ENCODE assay signal across 1 cellular context in the genomic region with DNA sequence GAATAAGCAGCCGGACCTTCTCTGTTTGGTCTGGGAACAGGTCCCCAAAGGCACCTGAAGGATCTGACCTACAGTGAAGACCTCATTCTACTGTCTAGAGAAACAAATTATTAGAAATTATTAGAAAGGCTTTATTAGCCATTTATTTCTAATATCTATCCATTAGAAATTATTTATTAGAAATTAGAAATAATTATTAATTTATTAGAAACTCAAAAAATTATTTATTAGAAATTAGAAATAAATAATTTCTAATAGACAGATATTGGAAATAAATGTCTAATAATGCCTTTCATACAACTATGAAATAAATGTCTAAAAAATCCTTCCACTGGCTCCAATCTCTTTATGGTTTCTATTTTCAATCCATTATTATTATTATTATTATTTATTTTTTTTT.
TF ChIP-seq lines count a peak whose summit lies in the region.

No MANE protein-coding gene starts in this region.

TF ChIP-seq in GM23338, 12 proteins besides CTCF, POLR2A, EP300 and RAD21 (continued from another document):
- TF ChIP-seq, protein P1, sequence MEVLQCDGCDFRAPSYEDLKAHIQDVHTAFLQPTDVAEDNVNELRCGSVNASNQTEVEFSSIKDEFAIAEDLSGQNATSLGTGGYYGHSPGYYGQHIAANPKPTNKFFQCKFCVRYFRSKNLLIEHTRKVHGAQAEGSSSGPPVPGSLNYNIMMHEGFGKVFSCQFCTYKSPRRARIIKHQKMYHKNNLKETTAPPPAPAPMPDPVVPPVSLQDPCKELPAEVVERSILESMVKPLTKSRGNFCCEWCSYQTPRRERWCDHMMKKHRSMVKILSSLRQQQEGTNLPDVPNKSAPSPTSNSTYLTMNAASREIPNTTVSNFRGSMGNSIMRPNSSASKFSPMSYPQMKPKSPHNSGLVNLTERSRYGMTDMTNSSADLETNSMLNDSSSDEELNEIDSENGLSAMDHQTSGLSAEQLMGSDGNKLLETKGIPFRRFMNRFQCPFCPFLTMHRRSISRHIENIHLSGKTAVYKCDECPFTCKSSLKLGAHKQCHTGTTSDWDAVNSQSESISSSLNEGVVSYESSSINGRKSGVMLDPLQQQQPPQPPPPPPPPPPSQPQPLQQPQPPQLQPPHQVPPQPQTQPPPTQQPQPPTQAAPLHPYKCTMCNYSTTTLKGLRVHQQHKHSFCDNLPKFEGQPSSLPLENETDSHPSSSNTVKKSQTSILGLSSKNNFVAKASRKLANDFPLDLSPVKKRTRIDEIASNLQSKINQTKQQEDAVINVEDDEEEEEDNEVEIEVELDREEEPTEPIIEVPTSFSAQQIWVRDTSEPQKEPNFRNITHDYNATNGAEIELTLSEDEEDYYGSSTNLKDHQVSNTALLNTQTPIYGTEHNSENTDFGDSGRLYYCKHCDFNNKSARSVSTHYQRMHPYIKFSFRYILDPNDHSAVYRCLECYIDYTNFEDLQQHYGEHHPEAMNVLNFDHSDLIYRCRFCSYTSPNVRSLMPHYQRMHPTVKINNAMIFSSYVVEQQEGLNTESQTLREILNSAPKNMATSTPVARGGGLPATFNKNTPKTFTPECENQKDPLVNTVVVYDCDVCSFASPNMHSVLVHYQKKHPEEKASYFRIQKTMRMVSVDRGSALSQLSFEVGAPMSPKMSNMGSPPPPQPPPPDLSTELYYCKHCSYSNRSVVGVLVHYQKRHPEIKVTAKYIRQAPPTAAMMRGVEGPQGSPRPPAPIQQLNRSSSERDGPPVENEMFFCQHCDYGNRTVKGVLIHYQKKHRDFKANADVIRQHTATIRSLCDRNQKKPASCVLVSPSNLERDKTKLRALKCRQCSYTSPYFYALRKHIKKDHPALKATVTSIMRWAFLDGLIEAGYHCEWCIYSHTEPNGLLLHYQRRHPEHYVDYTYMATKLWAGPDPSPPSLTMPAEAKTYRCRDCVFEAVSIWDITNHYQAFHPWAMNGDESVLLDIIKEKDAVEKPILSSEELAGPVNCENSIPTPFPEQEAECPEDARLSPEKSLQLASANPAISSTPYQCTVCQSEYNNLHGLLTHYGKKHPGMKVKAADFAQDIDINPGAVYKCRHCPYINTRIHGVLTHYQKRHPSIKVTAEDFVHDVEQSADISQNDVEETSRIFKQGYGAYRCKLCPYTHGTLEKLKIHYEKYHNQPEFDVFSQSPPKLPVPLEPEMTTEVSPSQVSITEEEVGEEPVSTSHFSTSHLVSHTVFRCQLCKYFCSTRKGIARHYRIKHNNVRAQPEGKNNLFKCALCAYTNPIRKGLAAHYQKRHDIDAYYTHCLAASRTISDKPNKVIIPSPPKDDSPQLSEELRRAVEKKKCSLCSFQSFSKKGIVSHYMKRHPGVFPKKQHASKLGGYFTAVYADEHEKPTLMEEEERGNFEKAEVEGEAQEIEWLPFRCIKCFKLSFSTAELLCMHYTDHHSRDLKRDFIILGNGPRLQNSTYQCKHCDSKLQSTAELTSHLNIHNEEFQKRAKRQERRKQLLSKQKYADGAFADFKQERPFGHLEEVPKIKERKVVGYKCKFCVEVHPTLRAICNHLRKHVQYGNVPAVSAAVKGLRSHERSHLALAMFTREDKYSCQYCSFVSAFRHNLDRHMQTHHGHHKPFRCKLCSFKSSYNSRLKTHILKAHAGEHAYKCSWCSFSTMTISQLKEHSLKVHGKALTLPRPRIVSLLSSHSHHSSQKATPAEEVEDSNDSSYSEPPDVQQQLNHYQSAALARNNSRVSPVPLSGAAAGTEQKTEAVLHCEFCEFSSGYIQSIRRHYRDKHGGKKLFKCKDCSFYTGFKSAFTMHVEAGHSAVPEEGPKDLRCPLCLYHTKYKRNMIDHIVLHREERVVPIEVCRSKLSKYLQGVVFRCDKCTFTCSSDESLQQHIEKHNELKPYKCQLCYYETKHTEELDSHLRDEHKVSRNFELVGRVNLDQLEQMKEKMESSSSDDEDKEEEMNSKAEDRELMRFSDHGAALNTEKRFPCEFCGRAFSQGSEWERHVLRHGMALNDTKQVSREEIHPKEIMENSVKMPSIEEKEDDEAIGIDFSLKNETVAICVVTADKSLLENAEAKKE (CRISPR knock-in tag; IDR thresholded peaks at IDR 0.05) = no peak
- TF ChIP-seq EZH2 (IDR thresholded peaks at IDR 0.05; ENCODE audit: low read depth, unreplicated experiment) (no peak), ZNF114 (CRISPR knock-in tag; IDR thresholded peaks at IDR 0.05) (no peak)
- TF ChIP-seq, protein P2, sequence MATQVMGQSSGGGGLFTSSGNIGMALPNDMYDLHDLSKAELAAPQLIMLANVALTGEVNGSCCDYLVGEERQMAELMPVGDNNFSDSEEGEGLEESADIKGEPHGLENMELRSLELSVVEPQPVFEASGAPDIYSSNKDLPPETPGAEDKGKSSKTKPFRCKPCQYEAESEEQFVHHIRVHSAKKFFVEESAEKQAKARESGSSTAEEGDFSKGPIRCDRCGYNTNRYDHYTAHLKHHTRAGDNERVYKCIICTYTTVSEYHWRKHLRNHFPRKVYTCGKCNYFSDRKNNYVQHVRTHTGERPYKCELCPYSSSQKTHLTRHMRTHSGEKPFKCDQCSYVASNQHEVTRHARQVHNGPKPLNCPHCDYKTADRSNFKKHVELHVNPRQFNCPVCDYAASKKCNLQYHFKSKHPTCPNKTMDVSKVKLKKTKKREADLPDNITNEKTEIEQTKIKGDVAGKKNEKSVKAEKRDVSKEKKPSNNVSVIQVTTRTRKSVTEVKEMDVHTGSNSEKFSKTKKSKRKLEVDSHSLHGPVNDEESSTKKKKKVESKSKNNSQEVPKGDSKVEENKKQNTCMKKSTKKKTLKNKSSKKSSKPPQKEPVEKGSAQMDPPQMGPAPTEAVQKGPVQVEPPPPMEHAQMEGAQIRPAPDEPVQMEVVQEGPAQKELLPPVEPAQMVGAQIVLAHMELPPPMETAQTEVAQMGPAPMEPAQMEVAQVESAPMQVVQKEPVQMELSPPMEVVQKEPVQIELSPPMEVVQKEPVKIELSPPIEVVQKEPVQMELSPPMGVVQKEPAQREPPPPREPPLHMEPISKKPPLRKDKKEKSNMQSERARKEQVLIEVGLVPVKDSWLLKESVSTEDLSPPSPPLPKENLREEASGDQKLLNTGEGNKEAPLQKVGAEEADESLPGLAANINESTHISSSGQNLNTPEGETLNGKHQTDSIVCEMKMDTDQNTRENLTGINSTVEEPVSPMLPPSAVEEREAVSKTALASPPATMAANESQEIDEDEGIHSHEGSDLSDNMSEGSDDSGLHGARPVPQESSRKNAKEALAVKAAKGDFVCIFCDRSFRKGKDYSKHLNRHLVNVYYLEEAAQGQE (IDR thresholded peaks at IDR 0.05; ENCODE audit: unreplicated experiment) = no peak
- TF ChIP-seq, protein P3, sequence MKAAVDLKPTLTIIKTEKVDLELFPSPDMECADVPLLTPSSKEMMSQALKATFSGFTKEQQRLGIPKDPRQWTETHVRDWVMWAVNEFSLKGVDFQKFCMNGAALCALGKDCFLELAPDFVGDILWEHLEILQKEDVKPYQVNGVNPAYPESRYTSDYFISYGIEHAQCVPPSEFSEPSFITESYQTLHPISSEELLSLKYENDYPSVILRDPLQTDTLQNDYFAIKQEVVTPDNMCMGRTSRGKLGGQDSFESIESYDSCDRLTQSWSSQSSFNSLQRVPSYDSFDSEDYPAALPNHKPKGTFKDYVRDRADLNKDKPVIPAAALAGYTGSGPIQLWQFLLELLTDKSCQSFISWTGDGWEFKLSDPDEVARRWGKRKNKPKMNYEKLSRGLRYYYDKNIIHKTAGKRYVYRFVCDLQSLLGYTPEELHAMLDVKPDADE (IDR thresholded peaks at IDR 0.05) = no peak
